10 cellular contexts compared by ENCODE assay signal in genomic region chr9:104992696-104993095, GRCh38.
DNase-seq lines count a peak whose midpoint lies in the region; ATAC-seq, FAIRE-seq and TF ChIP-seq lines count a peak whose summit lies in the region.
"Had no signal": no experiment of that assay in that cellular context is flagged by ENCODE, and none has a peak within 500 bp of the region (broad histone marks: within the 10 kb centered on the region; RNA-seq: fewer than 3 reads in every experiment).

No MANE protein-coding gene starts in this region.

- peaks cover 32 to 38% of the 10 kb centered on the region in 2 donors for H3K4me1 Mint-ChIP-seq in effector memory CD8-positive, alpha-beta T cell (ENCODE audit: low read depth in 2 of 2)
- peaks cover 54% of the 10 kb centered on the region for H3K4me1 Mint-ChIP-seq in nephron progenitor cell

- no peak overlapping the region for H3K4me3 ChIP-seq in ACC112 (ENCODE audit: low read depth, low read length)
- H3K4me3 ChIP-seq in H7 (ENCODE audit: insufficient read depth, low read depth, low read length): no peak overlapping the region

- DNase-seq in NCI-H1694 (lab: John Stamatoyannopoulos, UW): peak; percentile 3
- DNase-seq in effector memory CD8-positive, alpha-beta T cell: no peak
- no peak for DNase-seq in nephron progenitor cell
- DNase-seq in H7: no peak
- DNase-seq in D721Med (ENCODE audit: insufficient read length, low spot score): no peak
- DNase-seq in SW480 (ENCODE audit: low spot score): no peak
- DNase-seq: activated CD8-positive, alpha-beta memory T cell treated with anti-CD3 and anti-CD28 coated beads, Interleukin-2, amount 50 U/mL, for 4 hours; NCI-H446 had no signal

- H3K27ac Mint-ChIP-seq in effector memory CD8-positive, alpha-beta T cell: peak overlapping the region; percentile 99
- peak overlapping the region; percentile 27 for H3K27ac Mint-ChIP-seq in nephron progenitor cell

- H3K79me2 ChIP-seq in ACC112 (ENCODE audit: control insufficient read depth, insufficient read depth, low read length, unreplicated experiment): no peaks in the 10 kb centered on the region

- ATAC-seq in effector memory CD8-positive, alpha-beta T cell (replicated peaks): no peak
- no peak for ATAC-seq in HG03469 (IDR thresholded peaks at IDR 0.05; ENCODE audit: unreplicated experiment)

- TF ChIP-seq CTCF in nephron progenitor cell (IDR thresholded peaks at IDR 0.05) (no peak), D721Med (IDR thresholded peaks at IDR 0.05; ENCODE audit: insufficient read depth, missing control alignments) (no peak)

- H3K36me3 Mint-ChIP-seq in effector memory CD8-positive, alpha-beta T cell (ENCODE audit: insufficient read depth): peaks cover 17% of the 10 kb centered on the region
- no peaks in the 10 kb centered on the region for H3K36me3 Mint-ChIP-seq in nephron progenitor cell (ENCODE audit: low read depth)

- H3K27me3 ChIP-seq in ACC112 (ENCODE audit: insufficient read depth, low read length) (no peaks in the 10 kb centered on the region), H7 (ENCODE audit: control insufficient read depth, insufficient read depth, low read length) (peaks cover 23% of the 10 kb centered on the region)

- peaks cover 31% of the 10 kb centered on the region for H3K4me1 ChIP-seq in ACC112 (ENCODE audit: control insufficient read depth, insufficient read depth, low read length, unreplicated experiment)

- H2AFZ ChIP-seq in ACC112 (ENCODE audit: low read length, unreplicated experiment): no peak overlapping the region

- FAIRE-seq in D721Med (lab: Jason Lieb, UNC): no peak

- H3K27me3 Mint-ChIP-seq in effector memory CD8-positive, alpha-beta T cell: no peaks in the 10 kb centered on the region
- H3K27me3 Mint-ChIP-seq in nephron progenitor cell (ENCODE audit: low read depth, poor library complexity): no peaks in the 10 kb centered on the region

- no peaks in the 10 kb centered on the region for H3K36me3 ChIP-seq in ACC112 (ENCODE audit: insufficient read depth, low read length)
- no peaks in the 10 kb centered on the region for H3K36me3 ChIP-seq in H7 (replicated peaks; ENCODE audit: control insufficient read depth, insufficient read depth, low read length)

- H3K9me3 Mint-ChIP-seq in effector memory CD8-positive, alpha-beta T cell: no peaks in the 10 kb centered on the region
- H3K9me3 Mint-ChIP-seq in nephron progenitor cell: no peaks in the 10 kb centered on the region

- H3K27ac ChIP-seq in ACC112 (ENCODE audit: low read depth, low read length): peak overlapping the region; percentile 18; the same call in 1 of the 2 replicates

- H3K4me3 Mint-ChIP-seq in effector memory CD8-positive, alpha-beta T cell: peak overlapping the region; percentile 91 to 93
- H3K4me3 Mint-ChIP-seq in nephron progenitor cell: peak overlapping the region; percentile 64
